ENCODE assay signal across 11 cellular contexts in genomic region chr15:80659375-80659774, GRCh38.
"Had no signal": no experiment of that assay in that cellular context is flagged by ENCODE, and none has a peak within 500 bp of the region (broad histone marks: within the 10 kb centered on the region; RNA-seq: fewer than 3 reads in every experiment).

No MANE protein-coding gene starts in this region.

- H3K4me1 ChIP-seq: ascending aorta, parathyroid adenoma had no signal

- H3K27ac ChIP-seq: ascending aorta, dorsolateral prefrontal cortex, neutrophil, parathyroid adenoma, thoracic aorta had no signal

- H3K27me3 ChIP-seq: ascending aorta, neutrophil had no signal

- DNase-seq: activated CD4-positive, alpha-beta T cell treated with anti-CD3 and anti-CD28 coated beads, Interleukin-2, amount 10 ng/mL, durations not matched to agents 7 days and 5 days; activated naive CD4-positive, alpha-beta T cell treated with Interleukin-2 at 50 U/mL for 16 hours; erythroblast; naive thymus-derived CD8-positive, alpha-beta T cell; stimulated activated CD4-positive, alpha-beta T cell treated with anti-CD3 and anti-CD28 coated beads, Interleukin-12 subunit alpha, Interleukin-12 subunit beta, amount 100 ng/mL, for 4 hours; stimulated activated CD4-positive, alpha-beta T cell treated with anti-CD3 and anti-CD28 coated beads, Interleukin-2, amount 100 ng/mL, for 24 hours had no signal

- H3K4me3 ChIP-seq: ascending aorta, dorsolateral prefrontal cortex, thoracic aorta had no signal

- H3K9ac ChIP-seq: parathyroid adenoma had no signal

- H3K79me2 ChIP-seq: parathyroid adenoma had no signal

- ATAC-seq: naive thymus-derived CD8-positive, alpha-beta T cell had no signal

- H3K36me3 ChIP-seq: ascending aorta, neutrophil, thoracic aorta had no signal

- H3K9me3 ChIP-seq: ascending aorta, neutrophil, thoracic aorta had no signal
